ENCODE assay signal across 21 cellular contexts in genomic region chr21:43723648-43724047, GRCh38. TPM values are rescaled to one million over a fixed set of nuclear protein-coding genes. Genes with fewer than 3 reads are reported as not detected.
DNase-seq lines count a peak whose midpoint lies in the region; ATAC-seq, FAIRE-seq and TF ChIP-seq lines count a peak whose summit lies in the region.
"Had no signal": no experiment of that assay in that cellular context is flagged by ENCODE, and none has a peak within 500 bp of the region (broad histone marks: within the 10 kb centered on the region; RNA-seq: fewer than 3 reads in every experiment).

No MANE protein-coding gene starts in this region.

- peaks cover 76% of the 10 kb centered on the region for H3K4me1 ChIP-seq in OCI-LY1 (ENCODE audit: insufficient read depth, low read length, severe bottlenecking)
- H3K4me1 ChIP-seq in K562 (replicated peaks in 1 of 2; ENCODE audit: control insufficient read depth in 2 of 2, insufficient read depth in 2 of 2, low read length in 2 of 2) = peaks cover 30 to 71% of the 10 kb centered on the region in 2 experiments
- H3K4me1 ChIP-seq in osteoblast (ENCODE audit: insufficient read depth, low read length) = peaks cover 43% of the 10 kb centered on the region

- ATAC-seq in K562 = no peak

- TF ChIP-seq POLR2A in K562 (conservative IDR thresholded peaks at IDR 0.05) (no peak), erythroblast (IDR thresholded peaks at IDR 0.05; ENCODE audit: low read length) (no peak)

- H4K20me1 ChIP-seq in OCI-LY1 (ENCODE audit: insufficient read depth, low read length) (no peaks in the 10 kb centered on the region), K562 (replicated peaks; ENCODE audit: control insufficient read depth, insufficient read depth, low read length) (peaks cover 33% of the 10 kb centered on the region), osteoblast (ENCODE audit: insufficient read depth, low read length) (peaks cover 48% of the 10 kb centered on the region)

- peak overlapping the region; percentile 91 for H3K27ac ChIP-seq in OCI-LY1 (ENCODE audit: low read depth, low read length, poor library complexity, severe bottlenecking)
- no peak overlapping the region for H3K27ac ChIP-seq in K562 (ENCODE audit: extremely low read depth, low read depth, low read length)
- H3K27ac ChIP-seq in osteoblast (ENCODE audit: low read depth, low read length) = no peak overlapping the region
- H3K27ac ChIP-seq: GM23248, Peyer's patch had no signal

- H3K4me3 ChIP-seq in OCI-LY1 (ENCODE audit: low read depth, low read length, poor library complexity, severe bottlenecking) (no peak overlapping the region), K562 (no peak overlapping the region), osteoblast (ENCODE audit: insufficient read depth, low read length) (no peak overlapping the region)
- H3K4me3 ChIP-seq: GM23248, Peyer's patch had no signal

- H3K4me1 Mint-ChIP-seq in Calu3 (ENCODE audit: low read depth, unreplicated experiment) = peaks cover 44% of the 10 kb centered on the region

- H3K4me2 ChIP-seq in OCI-LY1 (ENCODE audit: low read length) (no peak overlapping the region; the same call in 1 of the 2 replicates), K562 (ENCODE audit: insufficient read depth, low read length) (no peak overlapping the region), osteoblast (ENCODE audit: insufficient read depth, low read length) (no peak overlapping the region)
- H3K4me2 ChIP-seq: SK-N-SH had no signal

- 0 out of 2 replicates have a peak, but pooled peaks cover 7% of the 10 kb centered on the region for H3K79me2 ChIP-seq in OCI-LY1 (ENCODE audit: insufficient read depth, low read length)
- H3K79me2 ChIP-seq in K562 (ENCODE audit: control insufficient read depth, insufficient read depth, low read length) = peaks cover 89% of the 10 kb centered on the region
- peaks cover 78% of the 10 kb centered on the region for H3K79me2 ChIP-seq in osteoblast (ENCODE audit: insufficient read depth, low read length)

- H3K9me1 ChIP-seq in K562 (ENCODE audit: control insufficient read depth, insufficient read depth, low read length) = peaks cover 19% of the 10 kb centered on the region

- in situ Hi-C loops in K562 (cut with MboI) = no loop called here

- no peak overlapping the region for H3K4me3 Mint-ChIP-seq in Calu3 (ENCODE audit: low read depth, unreplicated experiment)

- H3K9me2 ChIP-seq in OCI-LY1 (ENCODE audit: low read depth, low read length) = no peaks in the 10 kb centered on the region
- H3K9me2 ChIP-seq: SK-N-SH had no signal

- H3K36me3 Mint-ChIP-seq in Calu3 (ENCODE audit: insufficient read depth, unreplicated experiment) = peaks cover 84% of the 10 kb centered on the region

- WGBS in K562 (ENCODE audit: insufficient coverage, low coverage, missing lambda C conversion rate) = 88% methylated on average over 12 of the region's 12 CpGs

- H3K9me3 ChIP-seq in OCI-LY1 (ENCODE audit: low read length) (no peaks in the 10 kb centered on the region), K562 (replicated peaks; ENCODE audit: control insufficient read depth, insufficient read depth, low read depth, low read length) (no peaks in the 10 kb centered on the region), osteoblast (ENCODE audit: low read depth, low read length) (no peaks in the 10 kb centered on the region)
- H3K9me3 ChIP-seq: BE2C, Peyer's patch, SK-N-SH had no signal

- H3K9me3 Mint-ChIP-seq in Calu3 (ENCODE audit: low read depth, unreplicated experiment) = no peaks in the 10 kb centered on the region
- H3K9me3 Mint-ChIP-seq: CD8-positive, alpha-beta memory T cell had no signal

- H3K27me3 ChIP-seq in OCI-LY1 (ENCODE audit: insufficient read depth, low read length) (no peaks in the 10 kb centered on the region), K562 (ENCODE audit: control insufficient read depth in 2 of 2, insufficient read depth in 2 of 2, low read length in 2 of 2) (no peaks in the 10 kb centered on the region), osteoblast (ENCODE audit: insufficient read depth, low read length) (no peaks in the 10 kb centered on the region)
- H3K27me3 ChIP-seq: BE2C, Peyer's patch had no signal

- no peak for TF ChIP-seq RAD21 in K562 (CRISPR knock-in tag; conservative IDR thresholded peaks at IDR 0.05 in 1 of 2, IDR thresholded peaks at IDR 0.05 in 1 of 2)

- POLR2A ChIA-PET in K562 (lab: Yijun Ruan, JAX) = interaction anchor here (0.5 to 1.4 kb wide), 4 partner anchors 12 to 121 kb away, joined by 3 to 4 read pairs (median 4); no protein-coding TSS in a partner anchor

- TF ChIP-seq EP300 in K562 (IDR thresholded peaks at IDR 0.05; ENCODE audit: low read length) = no peak

- H3K9ac ChIP-seq in OCI-LY1 (ENCODE audit: low read length) (no peak overlapping the region; the same call in 1 of the 2 replicates), K562 (ENCODE audit: insufficient read depth in 1 of 2, low read depth in 2 of 2, low read length in 2 of 2) (peak overlapping the region in 1 of 2 experiments; percentile 37; a peak in 1 of 4 replicates)
- H3K9ac ChIP-seq: GM23248, SK-N-SH had no signal

- no peak for DNase-seq in Calu3
- DNase-seq in K562 (ENCODE audit: extremely low read depth in 1 of 4, low spot score in 3 of 4) = no peak
- peak; percentile 27 for DNase-seq in osteoblast (ENCODE audit: insufficient read length, low spot score, missing footprints)
- no peak for DNase-seq in erythroblast (lab: John Stamatoyannopoulos, UW)
- DNase-seq in epidermal melanocyte (ENCODE audit: insufficient read length, low spot score) = no peak
- DNase-seq in COR-L47 (lab: John Stamatoyannopoulos, UW) = no peak
- DNase-seq: BE2C; CD8-positive, alpha-beta memory T cell; GF-D8; GM23248; KBM-7; NCI-H1048; NCI-H146; NCI-H2081 treated with DMSO at 0.1 percent for 48 hours; NCI-H510A treated with DMSO at 0.1 percent for 48 hours; NCI-H82; Peyer's patch; SHP77; SK-N-SH had no signal

- no peak overlapping the region for H3K27ac Mint-ChIP-seq in Calu3 (ENCODE audit: unreplicated experiment)

- CTCF ChIA-PET in Calu3 (lab: Charles Lee) (no interaction called here), K562 (lab: Yijun Ruan, JAX; ENCODE audit: low intra/inter-chr PET ratio) (no interaction called here)

- no peak for FAIRE-seq in K562 (lab: Jason Lieb, UNC)
- FAIRE-seq: GM12892 had no signal

- BruUV-seq in Calu3 (replicated peaks; lab: Mats Ljungman, UMichigan) = TSS peak; percentile 17
- no TSS peak for BruUV-seq in K562 (replicated peaks; lab: Mats Ljungman, UMichigan)

- H3F3A ChIP-seq in OCI-LY1 (ENCODE audit: insufficient read depth, low read length) = no peaks in the 10 kb centered on the region

- no peak overlapping the region for H2AFZ ChIP-seq in OCI-LY1 (ENCODE audit: low read length)
- no peak overlapping the region for H2AFZ ChIP-seq in K562 (ENCODE audit: low read depth, low read length)
- H2AFZ ChIP-seq in osteoblast (ENCODE audit: low read length) = no peak overlapping the region
- H2AFZ ChIP-seq: GM23248 had no signal

- TF ChIP-seq CTCF in Calu3 (IDR thresholded peaks at IDR 0.05; ENCODE audit: unreplicated experiment) (no peak), OCI-LY1 (IDR thresholded peaks at IDR 0.05; ENCODE audit: low read length) (no peak), K562 (IDR thresholded peaks at IDR 0.05 in 2 of 3, conservative IDR thresholded peaks at IDR 0.05 in 1 of 3; ENCODE audit: insufficient read depth in 2 of 3, low read depth in 1 of 3, low read length in 3 of 3) (no peak), osteoblast (IDR thresholded peaks at IDR 0.05; ENCODE audit: extremely low read depth, low read depth, low read length) (no peak)

- intact Hi-C loops in Calu3 (cut with micrococcal nuclease; ENCODE audit: unreplicated experiment) = no loop called here
- intact Hi-C loops in K562 (cut with micrococcal nuclease) = no loop called here

- H3K36me3 ChIP-seq in OCI-LY1 (ENCODE audit: insufficient read depth, low read length) (peaks cover 8% of the 10 kb centered on the region), K562 (ENCODE audit: control insufficient read depth, insufficient read depth, low read length) (peaks cover 61% of the 10 kb centered on the region), osteoblast (ENCODE audit: insufficient read depth, low read length) (peaks cover 18% of the 10 kb centered on the region)
- H3K36me3 ChIP-seq: BE2C had no signal

- H3K27me3 Mint-ChIP-seq in Calu3 (ENCODE audit: unreplicated experiment) = no peaks in the 10 kb centered on the region

RNA-seq across cellular contexts. Expression of gene PDXK, which starts 4.7 kb away (rescaled TPM):
- total RNA-seq in Calu3 (2022) (202 and 214 TPM in 2 replicates), K562 (2014; rRNA removed) (95.1 and 117 TPM in 2 replicates), K562 (2014; rRNA removed; fragmentation: Illumina TruSeq; extraction: Trizol) (57.2 and 71.2 TPM in 2 replicates), K562 (2015; rRNA removed; fragmentation: Illumina TruSeq; extraction: Trizol) (46.8 and 47.5 TPM in 2 replicates), K562 (2021) (162 TPM in 2 replicates), osteoblast (88.4 and 89.4 TPM in 2 replicates)
- total RNA-seq in K562 (2011; cell fraction: chromatin; rRNA removed; ENCODE audit: low replicate concordance) = 130 and 265 TPM in 2 replicates
- 121 and 125 TPM in 2 replicates for total RNA-seq in K562 (2011; cell fraction: nucleolus; rRNA removed)
- 113 and 116 TPM in 2 replicates for total RNA-seq in K562 (2011; cell fraction: nucleoplasm; rRNA removed)
- polyA plus RNA-seq in K562 (2011; rRNA removed) (135 and 158 TPM in 2 replicates), K562 (2014; fragmentation: Illumina TruSeq; extraction: Trizol) (80.6 and 84.8 TPM in 2 replicates), K562 (2014; fragmentation: Nextera tagmentation; extraction: Ambion mirVana) (1 to 10 TPM; 5.6 to 8.9 TPM), K562 (2014; rRNA removed) (76.5 and 103 TPM in 2 replicates)
- 118 and 126 TPM in 2 replicates for polyA plus RNA-seq in K562 (2011; cell fraction: cytosol; rRNA removed)
- 116 TPM in 2 replicates for polyA plus RNA-seq in K562 (2011; cell fraction: nucleus; rRNA removed)
- 82.1 and 83.5 TPM in 2 replicates for polyA plus RNA-seq in K562 (2012)
- 203 and 232 TPM in 2 replicates for polyA minus RNA-seq in K562 (2011; rRNA and poly(A)+ RNA removed)
- 63.0 and 91.6 TPM in 2 replicates for polyA minus RNA-seq in K562 (2011; cell fraction: cytosol; rRNA and poly(A)+ RNA removed)
- polyA minus RNA-seq in K562 (2011; cell fraction: nucleus; rRNA and poly(A)+ RNA removed) = 27.7 and 39.5 TPM in 2 replicates

RNA-seq across cellular contexts. Expression of gene CSTB, which starts 52.5 kb away (rescaled TPM):
- 105 and 116 TPM in 2 replicates for total RNA-seq in Calu3 (2022)
- 10.6 and 21.9 TPM in 2 replicates for total RNA-seq in K562 (2011; cell fraction: chromatin; rRNA removed; ENCODE audit: low replicate concordance)
- 19.5 and 22.0 TPM in 2 replicates for total RNA-seq in K562 (2011; cell fraction: nucleolus; rRNA removed)
- total RNA-seq in K562 (2011; cell fraction: nucleoplasm; rRNA removed) = 18.3 and 24.3 TPM in 2 replicates
- 23.1 and 29.0 TPM in 2 replicates for total RNA-seq in K562 (2014; rRNA removed)
- total RNA-seq in K562 (2014; rRNA removed; fragmentation: Illumina TruSeq; extraction: Trizol) = 20.8 and 21.1 TPM in 2 replicates
- total RNA-seq in K562 (2015; rRNA removed; fragmentation: Illumina TruSeq; extraction: Trizol) = 31.7 and 34.9 TPM in 2 replicates
- 43.5 and 48.1 TPM in 2 replicates for total RNA-seq in K562 (2021)
- polyA plus RNA-seq in K562 (2011; rRNA removed) = 46.6 and 58.0 TPM in 2 replicates
- 74.4 and 80.8 TPM in 2 replicates for polyA plus RNA-seq in K562 (2011; cell fraction: cytosol; rRNA removed)
- 36.5 and 43.3 TPM in 2 replicates for polyA plus RNA-seq in K562 (2011; cell fraction: nucleus; rRNA removed)
- polyA plus RNA-seq in K562 (2012) = 76.9 and 118 TPM in 2 replicates
- polyA plus RNA-seq in K562 (2014; fragmentation: Illumina TruSeq; extraction: Trizol) = 64.2 and 79.8 TPM in 2 replicates
- polyA plus RNA-seq in K562 (2014; fragmentation: Nextera tagmentation; extraction: Ambion mirVana) = 10 to 100 TPM; 12.4 to 17.1 TPM
- 65.0 and 67.8 TPM in 2 replicates for polyA plus RNA-seq in K562 (2014; rRNA removed)
- polyA minus RNA-seq in K562 (2011; rRNA and poly(A)+ RNA removed) = 33.5 and 37.4 TPM in 2 replicates
- polyA minus RNA-seq in K562 (2011; cell fraction: cytosol; rRNA and poly(A)+ RNA removed) = 14.2 and 21.7 TPM in 2 replicates
- 9.0 and 14.1 TPM in 2 replicates for polyA minus RNA-seq in K562 (2011; cell fraction: nucleus; rRNA and poly(A)+ RNA removed)
- total RNA-seq in osteoblast = 14.8 and 18.3 TPM in 2 replicates
